ENCODE assay signal across 10 cellular contexts in the genomic region with DNA sequence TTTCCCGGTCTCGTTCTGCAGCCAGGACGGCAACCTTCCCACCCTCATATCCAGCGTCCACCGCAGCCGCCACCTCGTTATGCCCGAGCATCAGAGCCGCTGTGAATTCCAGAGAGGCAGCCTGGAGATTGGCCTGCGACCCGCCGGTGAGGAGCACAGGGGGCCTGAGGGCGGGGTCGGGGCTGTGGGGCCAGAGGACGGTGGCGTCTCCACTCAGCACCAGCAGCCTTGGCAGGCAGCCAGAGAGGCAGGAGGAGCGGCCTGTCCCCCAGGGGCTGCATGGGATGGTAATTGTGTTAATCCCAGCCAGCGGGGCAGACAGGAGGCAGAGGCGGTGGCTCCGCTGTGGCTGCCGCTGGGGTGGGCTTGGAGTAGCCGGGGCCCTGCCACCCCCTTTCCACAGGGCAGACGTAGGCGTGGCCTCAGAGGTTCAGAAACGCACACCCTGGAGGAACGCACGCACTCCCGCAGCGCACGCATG. TPM values are rescaled to one million over a fixed set of nuclear protein-coding genes. Genes with fewer than 3 reads are reported as not detected.
A peak's percentile ranks its signal among the peaks of the same experiment; 100 is the strongest.
DNase-seq lines count a peak whose midpoint lies in the region; TF ChIP-seq lines count a peak whose summit lies in the region.
"Had no signal": no experiment of that assay in that cellular context is flagged by ENCODE, and none has a peak within 500 bp of the region (broad histone marks: within the 10 kb centered on the region; RNA-seq: fewer than 3 reads in every experiment).

No MANE protein-coding gene starts in this region.

- peaks cover 75% of the 10 kb centered on the region for H4K20me1 ChIP-seq in BLaER1

- no peak overlapping the region for H3K4me3 ChIP-seq in BLaER1
- peak overlapping the region; percentile 37 for H3K4me3 ChIP-seq in WERI-Rb-1 (ENCODE audit: low read depth, low read length)
- H3K4me3 ChIP-seq: colonic mucosa had no signal

- peaks cover 64% of the 10 kb centered on the region for H3K27me3 ChIP-seq in BLaER1
- no peaks in the 10 kb centered on the region for H3K27me3 ChIP-seq in WERI-Rb-1 (ENCODE audit: insufficient read depth, low read depth, severe bottlenecking)

- no peak overlapping the region for H3K4me3 Mint-ChIP-seq in activated CD4-positive, alpha-beta T cell treated with anti-CD3 and anti-CD28 coated beads, Interleukin-2, amount 10 ng/mL, durations not matched to agents 7 days and 5 days
- H3K4me3 Mint-ChIP-seq: activated T-helper 17 cell treated with anti-CD3 and anti-CD28 coated beads, Interleukin-2, amount 50 U/mL, for 72 hours had no signal

- H3K36me3 Mint-ChIP-seq in activated CD4-positive, alpha-beta T cell treated with anti-CD3 and anti-CD28 coated beads, Interleukin-2, amount 10 ng/mL, durations not matched to agents 7 days and 5 days (ENCODE audit: low read depth): no peaks in the 10 kb centered on the region

- H3K36me3 ChIP-seq in BLaER1 (no peaks in the 10 kb centered on the region), WERI-Rb-1 (peaks cover 12% of the 10 kb centered on the region)
- H3K36me3 ChIP-seq: colonic mucosa, neutrophil had no signal

- H3K4me2 ChIP-seq in BLaER1: peak overlapping the region; percentile 59

- no peaks in the 10 kb centered on the region for H3K9me3 Mint-ChIP-seq in activated CD4-positive, alpha-beta T cell treated with anti-CD3 and anti-CD28 coated beads, Interleukin-2, amount 10 ng/mL, durations not matched to agents 7 days and 5 days
- H3K9me3 Mint-ChIP-seq: activated T-helper 17 cell treated with anti-CD3 and anti-CD28 coated beads, Interleukin-2, amount 50 U/mL, for 72 hours had no signal

- H3K27ac Mint-ChIP-seq in activated CD4-positive, alpha-beta T cell treated with anti-CD3 and anti-CD28 coated beads, Interleukin-2, amount 10 ng/mL, durations not matched to agents 7 days and 5 days: no peak overlapping the region
- H3K27ac Mint-ChIP-seq: activated T-helper 17 cell treated with anti-CD3 and anti-CD28 coated beads, Interleukin-2, amount 50 U/mL, for 72 hours had no signal

- peaks cover 81% of the 10 kb centered on the region for H3K4me1 ChIP-seq in BLaER1

- no peaks in the 10 kb centered on the region for H3K9me3 ChIP-seq in BLaER1
- H3K9me3 ChIP-seq in WERI-Rb-1 (ENCODE audit: severe bottlenecking): no peaks in the 10 kb centered on the region
- H3K9me3 ChIP-seq: colonic mucosa, neutrophil had no signal

- POLR2A ChIA-PET in activated CD4-positive, alpha-beta T cell treated with anti-CD3 and anti-CD28 coated beads, Interleukin-2, amount 10 ng/mL, durations not matched to agents 7 days and 5 days (lab: Charles Lee): no interaction called here

- DNase-seq in NCI-H1092 treated with DMSO at 0.1 percent for 48 hours (lab: John Stamatoyannopoulos, UW) (peak; percentile 16), WERI-Rb-1 (peak; percentile 86), cerebellar nuclear complex (lab: John Stamatoyannopoulos, UW) (no peak)
- DNase-seq in effector CD4-positive, alpha-beta T cell: no peak
- DNase-seq in activated CD4-positive, alpha-beta T cell treated with anti-CD3 and anti-CD28 coated beads, Interleukin-2, amount 10 ng/mL, durations not matched to agents 7 days and 5 days: no peak
- DNase-seq: colonic mucosa, T-helper 9 cell had no signal

- H3K27ac ChIP-seq in BLaER1: no peak overlapping the region
- H3K27ac ChIP-seq in WERI-Rb-1: peak overlapping the region; percentile 37; the same call in 1 of the 2 replicates
- H3K27ac ChIP-seq: colonic mucosa, neutrophil had no signal

- peaks cover 37% of the 10 kb centered on the region for H3K27me3 Mint-ChIP-seq in activated CD4-positive, alpha-beta T cell treated with anti-CD3 and anti-CD28 coated beads, Interleukin-2, amount 10 ng/mL, durations not matched to agents 7 days and 5 days

- no peak overlapping the region for H3K9ac ChIP-seq in BLaER1

- CTCF ChIA-PET in activated CD4-positive, alpha-beta T cell treated with anti-CD3 and anti-CD28 coated beads, Interleukin-2, amount 10 ng/mL, durations not matched to agents 7 days and 5 days (lab: Charles Lee): no interaction called here

- no peaks in the 10 kb centered on the region for H3K4me1 Mint-ChIP-seq in activated CD4-positive, alpha-beta T cell treated with anti-CD3 and anti-CD28 coated beads, Interleukin-2, amount 10 ng/mL, durations not matched to agents 7 days and 5 days
- H3K4me1 Mint-ChIP-seq: activated T-helper 17 cell treated with anti-CD3 and anti-CD28 coated beads, Interleukin-2, amount 50 U/mL, for 72 hours had no signal

- TF ChIP-seq CTCF in WERI-Rb-1 (IDR thresholded peaks at IDR 0.05; ENCODE audit: low read depth, low read length): no peak

RNA-seq across cellular contexts. Expression of gene SAMD11, which starts 12.1 kb away (rescaled TPM):
- total RNA-seq in activated CD4-positive, alpha-beta T cell treated with anti-CD3 and anti-CD28 coated beads, Interleukin-2, amount 10 ng/mL, durations not matched to agents 7 days and 5 days: not detected
- total RNA-seq: activated T-helper 17 cell treated with anti-CD3 and anti-CD28 coated beads, Interleukin-2, amount 50 U/mL, for 72 hours had no signal

RNA-seq across cellular contexts. Expression of gene NOC2L, which starts 23.3 kb away (rescaled TPM):
- total RNA-seq in activated CD4-positive, alpha-beta T cell treated with anti-CD3 and anti-CD28 coated beads, Interleukin-2, amount 10 ng/mL, durations not matched to agents 7 days and 5 days: 10 to 100 TPM; 60.5 to 71.8 TPM

RNA-seq across cellular contexts. Expression of gene KLHL17, which starts 24.6 kb away (rescaled TPM):
- total RNA-seq in activated CD4-positive, alpha-beta T cell treated with anti-CD3 and anti-CD28 coated beads, Interleukin-2, amount 10 ng/mL, durations not matched to agents 7 days and 5 days: 10 to 100 TPM; 23.6 to 27.1 TPM

RNA-seq across cellular contexts. Expression of gene PLEKHN1, which starts 30.5 kb away (rescaled TPM):
- 1 to 10 TPM; 3.2 TPM for total RNA-seq in activated CD4-positive, alpha-beta T cell treated with anti-CD3 and anti-CD28 coated beads, Interleukin-2, amount 10 ng/mL, durations not matched to agents 7 days and 5 days

RNA-seq across cellular contexts. Expression of gene PERM1, which starts 46.1 kb away (rescaled TPM):
- not detected for total RNA-seq in activated CD4-positive, alpha-beta T cell treated with anti-CD3 and anti-CD28 coated beads, Interleukin-2, amount 10 ng/mL, durations not matched to agents 7 days and 5 days
- total RNA-seq: activated T-helper 17 cell treated with anti-CD3 and anti-CD28 coated beads, Interleukin-2, amount 50 U/mL, for 72 hours; colonic mucosa had no signal

Comparison
In these comparisons a context has a peak if more than half of its experiments do, and no peak if none do; other contexts are left out.
1. DNase-seq: peak in NCI-H1092 treated with DMSO at 0.1 percent for 48 hours (single experiment) and WERI-Rb-1 (single experiment); none in effector CD4-positive, alpha-beta T cell (single experiment), activated CD4-positive, alpha-beta T cell treated with anti-CD3 and anti-CD28 coated beads, Interleukin-2, amount 10 ng/mL, durations not matched to agents 7 days and 5 days (single experiment) and cerebellar nuclear complex (0 of 2).